ENCODE assay signal across 1 cellular context in the genomic region with DNA sequence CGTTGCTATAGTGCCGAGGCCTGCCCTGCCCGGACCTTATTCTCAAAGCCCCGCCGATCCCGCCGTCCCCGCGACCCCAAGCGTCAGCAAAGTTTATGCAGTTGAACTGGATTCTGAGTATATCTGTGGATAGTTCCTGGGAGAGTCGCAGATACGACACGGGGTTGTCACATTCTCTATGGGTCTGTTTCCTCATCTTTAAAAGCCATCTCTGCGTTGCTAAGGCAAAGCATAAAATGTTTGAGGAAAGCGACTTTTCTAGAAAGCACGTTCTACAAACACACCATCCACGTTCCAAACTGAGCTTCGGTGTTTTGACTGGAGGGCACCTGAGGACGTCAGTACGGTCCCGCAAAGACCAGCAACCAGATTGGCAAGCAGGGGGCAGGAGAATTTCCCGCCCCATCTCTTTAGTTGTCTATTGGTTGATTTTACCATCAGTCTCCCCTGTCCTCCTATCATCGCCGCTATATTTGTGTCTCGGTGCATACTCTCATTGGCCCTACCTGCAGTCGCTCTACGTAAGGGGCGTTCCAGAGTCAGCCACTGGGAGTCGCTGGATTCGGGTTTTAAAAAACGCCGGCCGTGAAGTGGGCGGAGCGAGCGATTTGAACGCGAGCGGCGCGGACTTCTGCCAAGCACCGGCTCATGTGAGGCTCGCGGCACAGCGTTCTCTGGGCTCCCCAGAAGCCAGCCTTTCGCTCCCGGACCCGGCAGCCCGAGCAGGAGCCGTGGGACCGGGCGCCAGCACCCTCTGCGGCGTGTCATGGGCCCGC.
TF ChIP-seq lines count a peak whose summit lies in the region.

A gene (plus strand): TSS at position 626 of the 776 bp plus-strand sequence. CDS start 141 bp downstream, at position 767.

TF ChIP-seq in GM12878, 131 proteins besides CTCF, POLR2A, EP300 and RAD21 (continued from another document):
- TF ChIP-seq IKZF2 (IDR thresholded peaks at IDR 0.05) (0 out of 4 replicates have a peak, but pooled peaks of 1 of the 2 experiments have one; percentile 39), CHD1 (IDR thresholded peaks at IDR 0.05; ENCODE audit: low read depth, low read length) (no peak), NR2C1 (IDR thresholded peaks at IDR 0.05) (peak; percentile 8; the same call in 1 of the 2 replicates), GATAD2B (conservative IDR thresholded peaks at IDR 0.05; ENCODE audit: low read depth) (no peak), CBX5 (IDR thresholded peaks at IDR 0.05; ENCODE audit: low read depth) (no peak), SMAD5 (IDR thresholded peaks at IDR 0.05; ENCODE audit: low read depth) (no peak), NFIC (IDR thresholded peaks at IDR 0.05; ENCODE audit: low read depth, low read length) (no peak), ZNF384 (IDR thresholded peaks at IDR 0.05; ENCODE audit: borderline replicate concordance, low read depth, low read length) (peak; percentile 84), NFXL1 (IDR thresholded peaks at IDR 0.05; ENCODE audit: borderline replicate concordance) (no peak), FOXM1 (IDR thresholded peaks at IDR 0.05; ENCODE audit: low read depth, low read length) (peak; percentile 99), RFX5 (IDR thresholded peaks at IDR 0.05; ENCODE audit: low read depth, low read length) (peak; percentile 84), SP1 (IDR thresholded peaks at IDR 0.05; ENCODE audit: low read depth, low read length) (peak; percentile 100)
- TF ChIP-seq, protein P1, sequence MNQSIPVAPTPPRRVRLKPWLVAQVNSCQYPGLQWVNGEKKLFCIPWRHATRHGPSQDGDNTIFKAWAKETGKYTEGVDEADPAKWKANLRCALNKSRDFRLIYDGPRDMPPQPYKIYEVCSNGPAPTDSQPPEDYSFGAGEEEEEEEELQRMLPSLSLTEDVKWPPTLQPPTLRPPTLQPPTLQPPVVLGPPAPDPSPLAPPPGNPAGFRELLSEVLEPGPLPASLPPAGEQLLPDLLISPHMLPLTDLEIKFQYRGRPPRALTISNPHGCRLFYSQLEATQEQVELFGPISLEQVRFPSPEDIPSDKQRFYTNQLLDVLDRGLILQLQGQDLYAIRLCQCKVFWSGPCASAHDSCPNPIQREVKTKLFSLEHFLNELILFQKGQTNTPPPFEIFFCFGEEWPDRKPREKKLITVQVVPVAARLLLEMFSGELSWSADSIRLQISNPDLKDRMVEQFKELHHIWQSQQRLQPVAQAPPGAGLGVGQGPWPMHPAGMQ (IDR thresholded peaks at IDR 0.05; ENCODE audit: borderline replicate concordance), result no peak
- TF ChIP-seq, protein P2, sequence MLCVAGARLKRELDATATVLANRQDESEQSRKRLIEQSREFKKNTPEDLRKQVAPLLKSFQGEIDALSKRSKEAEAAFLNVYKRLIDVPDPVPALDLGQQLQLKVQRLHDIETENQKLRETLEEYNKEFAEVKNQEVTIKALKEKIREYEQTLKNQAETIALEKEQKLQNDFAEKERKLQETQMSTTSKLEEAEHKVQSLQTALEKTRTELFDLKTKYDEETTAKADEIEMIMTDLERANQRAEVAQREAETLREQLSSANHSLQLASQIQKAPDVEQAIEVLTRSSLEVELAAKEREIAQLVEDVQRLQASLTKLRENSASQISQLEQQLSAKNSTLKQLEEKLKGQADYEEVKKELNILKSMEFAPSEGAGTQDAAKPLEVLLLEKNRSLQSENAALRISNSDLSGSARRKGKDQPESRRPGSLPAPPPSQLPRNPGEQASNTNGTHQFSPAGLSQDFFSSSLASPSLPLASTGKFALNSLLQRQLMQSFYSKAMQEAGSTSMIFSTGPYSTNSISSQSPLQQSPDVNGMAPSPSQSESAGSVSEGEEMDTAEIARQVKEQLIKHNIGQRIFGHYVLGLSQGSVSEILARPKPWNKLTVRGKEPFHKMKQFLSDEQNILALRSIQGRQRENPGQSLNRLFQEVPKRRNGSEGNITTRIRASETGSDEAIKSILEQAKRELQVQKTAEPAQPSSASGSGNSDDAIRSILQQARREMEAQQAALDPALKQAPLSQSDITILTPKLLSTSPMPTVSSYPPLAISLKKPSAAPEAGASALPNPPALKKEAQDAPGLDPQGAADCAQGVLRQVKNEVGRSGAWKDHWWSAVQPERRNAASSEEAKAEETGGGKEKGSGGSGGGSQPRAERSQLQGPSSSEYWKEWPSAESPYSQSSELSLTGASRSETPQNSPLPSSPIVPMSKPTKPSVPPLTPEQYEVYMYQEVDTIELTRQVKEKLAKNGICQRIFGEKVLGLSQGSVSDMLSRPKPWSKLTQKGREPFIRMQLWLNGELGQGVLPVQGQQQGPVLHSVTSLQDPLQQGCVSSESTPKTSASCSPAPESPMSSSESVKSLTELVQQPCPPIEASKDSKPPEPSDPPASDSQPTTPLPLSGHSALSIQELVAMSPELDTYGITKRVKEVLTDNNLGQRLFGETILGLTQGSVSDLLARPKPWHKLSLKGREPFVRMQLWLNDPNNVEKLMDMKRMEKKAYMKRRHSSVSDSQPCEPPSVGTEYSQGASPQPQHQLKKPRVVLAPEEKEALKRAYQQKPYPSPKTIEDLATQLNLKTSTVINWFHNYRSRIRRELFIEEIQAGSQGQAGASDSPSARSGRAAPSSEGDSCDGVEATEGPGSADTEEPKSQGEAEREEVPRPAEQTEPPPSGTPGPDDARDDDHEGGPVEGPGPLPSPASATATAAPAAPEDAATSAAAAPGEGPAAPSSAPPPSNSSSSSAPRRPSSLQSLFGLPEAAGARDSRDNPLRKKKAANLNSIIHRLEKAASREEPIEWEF (IDR thresholded peaks at IDR 0.05; ENCODE audit: insufficient replicate concordance, low read depth, low read length), result no peak
